21 cellular contexts compared by ENCODE assay signal in the genomic region with DNA sequence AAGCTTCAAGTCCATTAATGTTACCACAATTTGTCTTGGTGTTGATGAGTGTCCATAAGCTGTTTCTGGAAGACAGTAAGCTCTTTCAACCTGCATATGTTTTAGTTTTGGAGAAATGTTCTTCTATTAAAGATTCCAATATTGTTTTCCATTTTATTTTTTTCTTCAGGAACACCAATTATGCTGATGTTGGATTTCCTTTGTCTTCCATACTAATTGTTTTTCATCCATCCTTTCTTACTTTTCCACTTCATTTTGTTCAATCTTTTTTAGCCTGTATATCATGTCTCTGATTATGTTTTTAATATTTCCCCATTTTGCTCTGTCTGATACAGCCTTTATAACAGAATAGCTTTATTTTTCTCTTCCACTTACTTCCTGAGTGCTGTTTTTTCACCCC. TPM values are rescaled to one million over a fixed set of nuclear protein-coding genes. Genes with fewer than 3 reads are reported as not detected.
DNase-seq lines count a peak whose midpoint lies in the region; ATAC-seq, FAIRE-seq and TF ChIP-seq lines count a peak whose summit lies in the region.
"Had no signal": no experiment of that assay in that cellular context is flagged by ENCODE, and none has a peak within 500 bp of the region (broad histone marks: within the 10 kb centered on the region; RNA-seq: fewer than 3 reads in every experiment).

No MANE protein-coding gene starts in this region.

- peaks cover 24% of the 10 kb centered on the region for H3K4me1 Mint-ChIP-seq in endodermal cell
- H3K4me1 Mint-ChIP-seq: B cell had no signal

- H3K4me3 Mint-ChIP-seq in endodermal cell = no peak overlapping the region
- H3K4me3 Mint-ChIP-seq: B cell; CD4-positive, alpha-beta T cell; CD8-positive, alpha-beta T cell had no signal

- no peak overlapping the region for H3K27ac ChIP-seq in A549
- no peak overlapping the region for H3K27ac ChIP-seq in HEK293 (ENCODE audit: extremely low read depth, low read depth, low read length)
- H3K27ac ChIP-seq in endodermal cell (ENCODE audit: low read depth, low read length) = no peak overlapping the region
- no peak overlapping the region for H3K27ac ChIP-seq in small intestine (ENCODE audit: low read depth in 1 of 2, low read length in 1 of 2)
- H3K27ac ChIP-seq: C4-2B had no signal

- TF ChIP-seq EP300 in A549 (IDR thresholded peaks at IDR 0.05) = no peak

- H3K9me3 ChIP-seq in A549 (peaks cover 17% of the 10 kb centered on the region; the same call in 2 of the 3 replicates), HEK293 (ENCODE audit: control insufficient read depth, insufficient read depth, low read depth, low read length) (no peaks in the 10 kb centered on the region), endodermal cell (ENCODE audit: control insufficient read depth, low read length) (peaks cover 41% of the 10 kb centered on the region), small intestine (ENCODE audit: control insufficient read depth, low read depth) (no peaks in the 10 kb centered on the region)

- TF ChIP-seq CTCF in A549 (IDR thresholded peaks at IDR 0.05) (no peak), HEK293 (tag by site-specific recombination; IDR thresholded peaks at IDR 0.05) (no peak), endodermal cell (conservative IDR thresholded peaks at IDR 0.05) (no peak)

- CTCF ChIA-PET in A549 (lab: Yijun Ruan, JAX) = no interaction called here
- CTCF ChIA-PET in HEK293 (lab: Yijun Ruan, JAX) = interaction anchor here (0.6 to 1.2 kb wide), 2 partner anchors 70 to 527 kb away, joined by 3 to 4 read pairs; no protein-coding TSS in a partner anchor

- H3K36me3 Mint-ChIP-seq in endodermal cell (ENCODE audit: low read depth) = no peaks in the 10 kb centered on the region
- H3K36me3 Mint-ChIP-seq: CD8-positive, alpha-beta T cell had no signal

- no peak for TF ChIP-seq POLR2A in A549 (IDR thresholded peaks at IDR 0.05; ENCODE audit: low read length)

- H3K27me3 ChIP-seq in endodermal cell (ENCODE audit: control insufficient read depth, insufficient read depth, low read length, poor library complexity, severe bottlenecking) = no peaks in the 10 kb centered on the region
- H3K27me3 ChIP-seq in small intestine (ENCODE audit: control insufficient read depth in 2 of 2, insufficient read depth in 2 of 2, low read length in 2 of 2) = peaks cover 0 to 3% of the 10 kb centered on the region in 2 donors
- H3K27me3 ChIP-seq: BLaER1 treated with 17β-estradiol and CSF1 and Interleukin-3, amounts not matched to agents 10 nM and 100 nM had no signal

- H3K4me3 ChIP-seq in A549 = no peak overlapping the region
- no peak overlapping the region for H3K4me3 ChIP-seq in HEK293 (ENCODE audit: low read depth, low read length)
- peak overlapping the region; percentile 27 for H3K4me3 ChIP-seq in endodermal cell (ENCODE audit: low read length)
- H3K4me3 ChIP-seq in small intestine (ENCODE audit: low read depth in 1 of 2, low read length in 2 of 2) = no peak overlapping the region
- H3K4me3 ChIP-seq: BLaER1 treated with 17β-estradiol and CSF1 and Interleukin-3, amounts not matched to agents 10 nM and 100 nM had no signal

- no peak overlapping the region for H3K27ac Mint-ChIP-seq in endodermal cell
- H3K27ac Mint-ChIP-seq: B cell; CD4-positive, alpha-beta T cell; CD8-positive, alpha-beta T cell had no signal

- TF ChIP-seq RAD21 in A549 (conservative IDR thresholded peaks at IDR 0.05 in 1 of 2, IDR thresholded peaks at IDR 0.05 in 1 of 2) = no peak

- intact Hi-C loops in posterior vena cava (cut with DNase I) = no loop called here

- no peaks in the 10 kb centered on the region for H3K36me3 ChIP-seq in HEK293 (ENCODE audit: control insufficient read depth in 2 of 2, insufficient read depth in 1 of 2, low read length in 2 of 2)
- no peaks in the 10 kb centered on the region for H3K36me3 ChIP-seq in endodermal cell (ENCODE audit: control insufficient read depth, insufficient read depth, low read length)
- H3K36me3 ChIP-seq in small intestine (ENCODE audit: control insufficient read depth in 2 of 2, insufficient read depth in 2 of 2, low read length in 2 of 2) = no peaks in the 10 kb centered on the region
- H3K36me3 ChIP-seq: BLaER1 treated with 17β-estradiol and CSF1 and Interleukin-3, amounts not matched to agents 10 nM and 100 nM had no signal

- H3K4me1 ChIP-seq in A549 = no peaks in the 10 kb centered on the region
- H3K4me1 ChIP-seq in HEK293 (ENCODE audit: control insufficient read depth, insufficient read depth, low read length) = no peaks in the 10 kb centered on the region
- peaks cover 22% of the 10 kb centered on the region for H3K4me1 ChIP-seq in endodermal cell (ENCODE audit: control insufficient read depth, insufficient read depth, low read length)
- H3K4me1 ChIP-seq in small intestine (ENCODE audit: control insufficient read depth in 2 of 2, insufficient read depth in 1 of 2, low read depth in 1 of 2, low read length in 1 of 2) = no peaks in the 10 kb centered on the region
- H3K4me1 ChIP-seq: Caco-2 had no signal

- POLR2A ChIA-PET in A549 (lab: Yijun Ruan, JAX) = no interaction called here
- POLR2A ChIA-PET in HEK293 (lab: Yijun Ruan, JAX) = no interaction called here

- H3K4me2 ChIP-seq in A549 = no peak overlapping the region

- FAIRE-seq in A549 (lab: Jason Lieb, UNC) (no peak), small intestine (lab: Jason Lieb, UNC) (no peak)
- FAIRE-seq: A204.1, D721Med, G401.6, GM12891, GM19239 had no signal

- no peak for ATAC-seq in A549
- ATAC-seq: CD8-positive, alpha-beta T cell had no signal

- no peak for DNase-seq in A549 (ENCODE audit: low read depth in 1 of 2, low spot score in 1 of 2)
- DNase-seq in endodermal cell = no peak
- DNase-seq in posterior vena cava (ENCODE audit: low spot score) = no peak
- no peak for DNase-seq in small intestine
- DNase-seq: 8988T; AML-193; Caco-2; Calu3; CD4-positive, alpha-beta T cell; CD8-positive, alpha-beta T cell; DMS79 treated with DMSO at 0.1 percent for 48 hours; GF-D8 had no signal

- no peak overlapping the region for H3K9ac ChIP-seq in endodermal cell (ENCODE audit: extremely low read depth, low read length, poor library complexity, severe bottlenecking)
- H3K9ac ChIP-seq: BLaER1 treated with 17β-estradiol and CSF1 and Interleukin-3, amounts not matched to agents 10 nM and 100 nM had no signal

- peaks cover 21% of the 10 kb centered on the region for H3K9me3 Mint-ChIP-seq in endodermal cell

- peaks cover 8% of the 10 kb centered on the region for H3K27me3 Mint-ChIP-seq in endodermal cell (ENCODE audit: insufficient read depth)

TF ChIP-seq in A549, 52 proteins besides CTCF, POLR2A, EP300 and RAD21:
- TF ChIP-seq MAFK (IDR thresholded peaks at IDR 0.05; ENCODE audit: partially characterized antibody) (peak; percentile 48), ZSCAN20 (CRISPR knock-in tag; IDR thresholded peaks at IDR 0.05) (no peak), NR3C1 (IDR thresholded peaks at IDR 0.05) (no peak)
- TF ChIP-seq, protein P1, sequence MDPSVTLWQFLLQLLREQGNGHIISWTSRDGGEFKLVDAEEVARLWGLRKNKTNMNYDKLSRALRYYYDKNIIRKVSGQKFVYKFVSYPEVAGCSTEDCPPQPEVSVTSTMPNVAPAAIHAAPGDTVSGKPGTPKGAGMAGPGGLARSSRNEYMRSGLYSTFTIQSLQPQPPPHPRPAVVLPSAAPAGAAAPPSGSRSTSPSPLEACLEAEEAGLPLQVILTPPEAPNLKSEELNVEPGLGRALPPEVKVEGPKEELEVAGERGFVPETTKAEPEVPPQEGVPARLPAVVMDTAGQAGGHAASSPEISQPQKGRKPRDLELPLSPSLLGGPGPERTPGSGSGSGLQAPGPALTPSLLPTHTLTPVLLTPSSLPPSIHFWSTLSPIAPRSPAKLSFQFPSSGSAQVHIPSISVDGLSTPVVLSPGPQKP (IDR thresholded peaks at IDR 0.05; ENCODE audit: low read depth, low read length) = no peak

TF ChIP-seq in HEK293, 187 proteins besides CTCF, POLR2A, EP300 and RAD21:
- TF ChIP-seq ZNF473 (tag by site-specific recombination; IDR thresholded peaks at IDR 0.05) = no peak
- TF ChIP-seq ZNF623 (tag by site-specific recombination; IDR thresholded peaks at IDR 0.05) = no peak
- TF ChIP-seq ZNF514 (tag by site-specific recombination; IDR thresholded peaks at IDR 0.05) = no peak
- no peak for TF ChIP-seq ZNF624 (tag by site-specific recombination; IDR thresholded peaks at IDR 0.05)
- peak; percentile 94 for TF ChIP-seq ZNF133 (tag by site-specific recombination; IDR thresholded peaks at IDR 0.05)

RNA-seq across cellular contexts. Expression of gene SLC13A3, which starts 21.9 kb away (rescaled TPM):
- polyA plus RNA-seq in A549 (2011; rRNA removed) (0.04 TPM in 1 of 2 replicates, not detected in the other), A549 (2017; fragmentation: RNase III; extraction: RNeasy Plus Mini Kit Qiagen cat#74134 plus additional on column Dnase treatment) (0.19 TPM in 1 of 3 replicates, not detected in the others), small intestine (under 1 TPM in 2 of 3 donors, not detected in 1; 0.39 to 0.54 TPM)
- 0.04 TPM in 1 of 2 replicates, not detected in the other for polyA plus RNA-seq in A549 (2012; cell fraction: cytosol; rRNA removed)
- polyA plus RNA-seq in A549 (2012; cell fraction: nucleus; rRNA removed) = 0.11 TPM in 1 of 2 replicates, not detected in the other
- polyA minus RNA-seq in A549 (2011; rRNA and poly(A)+ RNA removed) = 0.17 TPM in 1 of 2 replicates, not detected in the other
- total RNA-seq in endodermal cell (1 to 10 TPM; 7.3 to 9.0 TPM), posterior vena cava (1 to 10 TPM; 1.7 to 2.3 TPM)
- polyA plus RNA-seq in endodermal cell (2013, experiment 1 of 2) = 4.2 TPM
- polyA plus RNA-seq in endodermal cell (2013, experiment 2 of 2) = 3.9 TPM
- total RNA-seq: Calu3 had no signal

RNA-seq across cellular contexts. Expression of gene TP53RK, which starts 59.9 kb away (rescaled TPM):
- 11.8 and 13.1 TPM in 2 replicates for polyA plus RNA-seq in A549 (2011; rRNA removed)
- polyA plus RNA-seq in A549 (2012; cell fraction: cytosol; rRNA removed) = 5.1 and 6.5 TPM in 2 replicates
- polyA plus RNA-seq in A549 (2012; cell fraction: nucleus; rRNA removed) = 2.6 and 3.2 TPM in 2 replicates
- 9.8 to 10.5 TPM (median 10.5 TPM) in 3 replicates for polyA plus RNA-seq in A549 (2017; fragmentation: RNase III; extraction: RNeasy Plus Mini Kit Qiagen cat#74134 plus additional on column Dnase treatment)
- polyA minus RNA-seq in A549 (2011; rRNA and poly(A)+ RNA removed) = 6.9 and 8.4 TPM in 2 replicates
- total RNA-seq in endodermal cell = 1 to 10 TPM; 9.4 to 9.9 TPM
- polyA plus RNA-seq in endodermal cell (2013, experiment 1 of 2) = 18.7 TPM
- polyA plus RNA-seq in endodermal cell (2013, experiment 2 of 2) = 15.2 TPM
- 10 to 100 TPM in 1 of 2 donors, 1 to 10 TPM in 1; 9.5 to 12.4 TPM for total RNA-seq in posterior vena cava
- 10 to 100 TPM in 1 of 3 donors, 1 to 10 TPM in 2; 9.4 to 10.8 (median 9.6) TPM for polyA plus RNA-seq in small intestine
